In the genomic region with DNA sequence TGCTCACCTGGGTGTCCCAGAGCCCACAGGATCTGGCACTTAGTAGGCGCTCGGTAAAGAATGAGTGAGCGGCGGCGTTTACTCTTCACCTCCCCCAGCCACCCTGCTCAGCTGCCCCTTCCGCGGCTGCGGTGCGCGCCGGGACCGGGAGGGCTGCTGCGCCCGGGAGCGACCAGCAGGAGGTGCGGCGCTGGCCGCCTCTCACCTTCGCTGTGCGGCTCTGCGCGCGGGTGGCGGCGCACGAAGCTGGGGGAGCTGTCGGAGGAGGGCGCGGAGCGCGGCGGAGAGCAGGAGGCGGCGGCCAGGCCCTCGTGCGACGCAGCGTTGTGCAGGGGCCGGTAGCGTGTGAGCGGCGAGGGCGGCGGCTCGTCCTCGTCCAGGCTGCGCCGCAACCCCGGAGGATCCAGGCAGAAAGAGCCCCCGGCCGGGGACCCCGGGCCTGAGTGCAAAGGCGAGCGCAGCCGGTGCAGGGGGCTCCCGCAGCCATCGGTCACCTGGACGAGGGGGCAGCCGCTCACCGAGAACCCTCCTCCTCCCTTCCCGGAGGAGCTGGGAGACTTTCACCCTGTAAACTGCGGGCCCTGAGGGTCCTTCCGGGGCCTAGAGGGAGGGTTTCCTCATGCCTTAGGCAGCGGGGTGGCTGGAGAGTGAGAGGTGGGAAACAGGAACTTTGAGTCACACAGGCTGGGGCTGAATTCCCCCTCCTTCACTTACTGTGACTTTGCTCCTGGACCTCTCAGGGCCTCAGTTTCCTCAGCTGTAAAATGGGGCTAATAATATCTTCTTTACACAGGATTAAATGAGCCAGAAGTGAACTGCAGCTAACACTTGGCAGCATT, we compare ENCODE assay signal across 8 cellular contexts. TPM values are rescaled to one million over a fixed set of nuclear protein-coding genes. Genes with fewer than 3 reads are reported as not detected.
DNase-seq lines count a peak whose midpoint lies in the region; ATAC-seq, FAIRE-seq and TF ChIP-seq lines count a peak whose summit lies in the region.

No MANE protein-coding gene starts in this region.

- peak; percentile 70 for ATAC-seq in HG02759 (IDR thresholded peaks at IDR 0.05; ENCODE audit: unreplicated experiment)

- H3K27ac ChIP-seq in WERI-Rb-1 (no peak overlapping the region), breast epithelium (no peak overlapping the region)

- no peak overlapping the region for H3K4me3 ChIP-seq in AG10803 (ENCODE audit: low read length)
- no peak overlapping the region for H3K4me3 ChIP-seq in WERI-Rb-1 (ENCODE audit: low read depth, low read length)
- H3K4me3 ChIP-seq in breast epithelium = peak overlapping the region in 2 of 3 donors; percentile 26 to 53

- H3K36me3 ChIP-seq in WERI-Rb-1 = peaks cover 36% of the 10 kb centered on the region
- no peaks in the 10 kb centered on the region for H3K36me3 ChIP-seq in breast epithelium

- no peak for FAIRE-seq in GM19239 (lab: Jason Lieb, UNC)

- peak; percentile 48 for TF ChIP-seq CTCF in AG10803 (conservative IDR thresholded peaks at IDR 0.05; ENCODE audit: low read length)
- TF ChIP-seq CTCF in WERI-Rb-1 (IDR thresholded peaks at IDR 0.05; ENCODE audit: low read depth, low read length) = 0 out of 2 replicates have a peak, but pooled peaks have one; percentile 22
- peak; percentile 39 to 75 (median 54) for TF ChIP-seq CTCF in breast epithelium (IDR thresholded peaks at IDR 0.05)

- peaks cover 0 to 7% of the 10 kb centered on the region in 2 donors for H3K4me1 ChIP-seq in breast epithelium

- peak; percentile 44 for DNase-seq in AG10803 (ENCODE audit: low read depth)
- no peak for DNase-seq in WERI-Rb-1
- peak in 1 of 2 donors; percentile 72 for DNase-seq in breast epithelium (ENCODE audit: low spot score in 2 of 2)
- peak; percentile 71 for DNase-seq in kidney tubule cell (ENCODE audit: low spot score)
- DNase-seq in stimulated activated CD4-positive, alpha-beta T cell treated with anti-CD3 and anti-CD28 coated beads, TNF-alpha, amount 100 ng/mL, for 48 hours (ENCODE audit: low read depth in 3 of 3) = peak; percentile 29 to 52 (median 45)
- DNase-seq in EL = no peak
- no peak for DNase-seq in GM19239 (ENCODE audit: insufficient read length, low spot score)

- no peak for TF ChIP-seq POLR2A in breast epithelium (IDR thresholded peaks at IDR 0.05)

- H3K9me3 ChIP-seq in WERI-Rb-1 (ENCODE audit: severe bottlenecking) (no peaks in the 10 kb centered on the region), breast epithelium (no peaks in the 10 kb centered on the region)

- no peaks in the 10 kb centered on the region for H3K27me3 ChIP-seq in WERI-Rb-1 (ENCODE audit: insufficient read depth, low read depth, severe bottlenecking)
- H3K27me3 ChIP-seq in breast epithelium = no peaks in the 10 kb centered on the region

- intact Hi-C loops in breast epithelium (cut with DNase I; ENCODE audit: low total_unique reads) = no loop called here

RNA-seq across cellular contexts. Expression of a gene that starts 12.5 kb away (rescaled TPM):
- under 1 TPM in 2 of 3 donors, not detected in 1; 0.16 to 0.98 TPM for total RNA-seq in breast epithelium

RNA-seq across cellular contexts. Expression of a gene that starts 22.3 kb away (rescaled TPM):
- total RNA-seq in breast epithelium = 10 to 100 TPM; 28.2 to 53.4 (median 30.5) TPM

RNA-seq across cellular contexts. Expression of a gene that starts 33.1 kb away (rescaled TPM):
- 10 to 100 TPM; 21.8 to 24.9 (median 22.7) TPM for total RNA-seq in breast epithelium

RNA-seq across cellular contexts. Expression of a gene that starts 48.4 kb away (rescaled TPM):
- total RNA-seq in breast epithelium = 1 to 10 TPM in 1 of 3 donors, under 1 TPM in 2; 0.33 to 2.6 (median 0.73) TPM

Comparison
In these comparisons a context has a peak if more than half of its experiments do, and no peak if none do; other contexts are left out.
1. DNase-seq: peak in AG10803 (single experiment), kidney tubule cell (single experiment) and stimulated activated CD4-positive, alpha-beta T cell treated with anti-CD3 and anti-CD28 coated beads, TNF-alpha, amount 100 ng/mL, for 48 hours (3 of 3); none in WERI-Rb-1 (single experiment), EL (single experiment) and GM19239 (single experiment).
2. H3K4me3 ChIP-seq: peak in breast epithelium (2 of 3); none in AG10803 (single experiment) and WERI-Rb-1 (single experiment).
3. Peak in every context shown above with its lines, with median percentiles within 50 percentile points of each other: CTCF ChIP-seq.